Comparison of ENCODE assay signal across 21 cellular contexts in genomic region chr12:4412056-4412455, GRCh38. TPM values are rescaled to one million over a fixed set of nuclear protein-coding genes. Genes with fewer than 3 reads are reported as not detected.
A peak's percentile ranks its signal among the peaks of the same experiment; 100 is the strongest.
DNase-seq lines count a peak whose midpoint lies in the region; ATAC-seq and TF ChIP-seq lines count a peak whose summit lies in the region.
"Had no signal": no experiment of that assay in that cellular context is flagged by ENCODE, and none has a peak within 500 bp of the region (broad histone marks: within the 10 kb centered on the region; RNA-seq: fewer than 3 reads in every experiment).

No MANE protein-coding gene starts in this region.

- H3K4me1 ChIP-seq in mesendoderm (ENCODE audit: control insufficient read depth, low read depth, low read length) = no peaks in the 10 kb centered on the region
- H3K4me1 ChIP-seq: BE2C had no signal

- H3K23ac ChIP-seq in mesendoderm (ENCODE audit: low read length) = no peak overlapping the region

- H2AK5ac ChIP-seq in mesendoderm (ENCODE audit: low read length) = no peak overlapping the region

- H3K27ac Mint-ChIP-seq in type B pancreatic cell = peak overlapping the region; percentile 11
- H3K27ac Mint-ChIP-seq: CD14-positive monocyte; CD4-positive, alpha-beta memory T cell; CD8-positive, alpha-beta memory T cell had no signal

- no peaks in the 10 kb centered on the region for H3K79me2 ChIP-seq in mesendoderm (ENCODE audit: control insufficient read depth, insufficient read depth, low read length)

- H3K9ac ChIP-seq in mesendoderm (ENCODE audit: low read length) = no peak overlapping the region
- H3K9ac ChIP-seq: BLaER1 had no signal

- H3K18ac ChIP-seq in mesendoderm (ENCODE audit: low read length) = no peak overlapping the region

- no peak overlapping the region for H2BK15ac ChIP-seq in mesendoderm (replicated peaks; ENCODE audit: low read depth)

- no peak overlapping the region for H3K4me2 ChIP-seq in mesendoderm (ENCODE audit: low read length)
- H3K4me2 ChIP-seq: BLaER1 had no signal

- no peak overlapping the region for H3K4me3 Mint-ChIP-seq in type B pancreatic cell
- H3K4me3 Mint-ChIP-seq: CD14-positive monocyte; CD4-positive, alpha-beta memory T cell; CD4-positive, CD25-positive, alpha-beta regulatory T cell; CD8-positive, alpha-beta memory T cell had no signal

- no CpG with 5 or more reads among the region's 3 CpGs for WGBS in mesendoderm (ENCODE audit: extremely low coverage, insufficient coverage, low lambda C conversion rate)

- ATAC-seq in GM21528 (IDR thresholded peaks at IDR 0.05; ENCODE audit: low FRiP score, unreplicated experiment) = no peak

- no peaks in the 10 kb centered on the region for H3K27me3 ChIP-seq in mesendoderm (ENCODE audit: insufficient read depth, low read length, poor library complexity)
- H3K27me3 ChIP-seq: BLaER1 had no signal

- no peak overlapping the region for H3K4me3 ChIP-seq in mesendoderm (ENCODE audit: low read length)
- H3K4me3 ChIP-seq: BLaER1 had no signal

- no peaks in the 10 kb centered on the region for H3K9me3 Mint-ChIP-seq in type B pancreatic cell
- H3K9me3 Mint-ChIP-seq: CD4-positive, alpha-beta memory T cell; CD4-positive, CD25-positive, alpha-beta regulatory T cell; CD8-positive, alpha-beta memory T cell had no signal

- H3K36me3 ChIP-seq in mesendoderm (ENCODE audit: control insufficient read depth, insufficient read depth, low read length) = no peaks in the 10 kb centered on the region
- H3K36me3 ChIP-seq: BE2C, BLaER1 had no signal

- DNase-seq in RPMI7951 (ENCODE audit: low read depth) (peak; percentile 31), foreskin melanocyte (peak; percentile 59), type B pancreatic cell (ENCODE audit: extremely low spot score, unreplicated experiment) (no peak), mesendoderm (no peak), KG1 (lab: John Stamatoyannopoulos, UW) (no peak)
- DNase-seq: 8988T; ACHN; BE2C; C1 segment of cervical spinal cord; Caco-2; Calu3; CD4-positive, alpha-beta memory T cell; CD4-positive, CD25-positive, alpha-beta regulatory T cell; CD8-positive, alpha-beta memory T cell; DMS79 treated with DMSO at 0.1 percent for 48 hours; GF-D8 had no signal

- TF ChIP-seq CTCF in type B pancreatic cell (conservative IDR thresholded peaks at IDR 0.05) = no peak

- no peak overlapping the region for H4K5ac ChIP-seq in mesendoderm (ENCODE audit: low read length)

- H2BK120ac ChIP-seq in mesendoderm (ENCODE audit: low read depth, low read length) = no peak overlapping the region

- no peaks in the 10 kb centered on the region for H3K79me1 ChIP-seq in mesendoderm (ENCODE audit: low read length)

- no peak overlapping the region for H2BK5ac ChIP-seq in mesendoderm (ENCODE audit: low read length)

- H3K36me3 Mint-ChIP-seq in type B pancreatic cell = no peaks in the 10 kb centered on the region
- H3K36me3 Mint-ChIP-seq: CD14-positive monocyte; CD4-positive, alpha-beta memory T cell; CD4-positive, CD25-positive, alpha-beta regulatory T cell; CD8-positive, alpha-beta memory T cell had no signal

- H4K8ac ChIP-seq in mesendoderm (ENCODE audit: low read depth, low read length) = no peak overlapping the region

- H3K4me1 Mint-ChIP-seq in type B pancreatic cell (ENCODE audit: unreplicated experiment) = peaks cover 11% of the 10 kb centered on the region

- H3K4ac ChIP-seq in mesendoderm (ENCODE audit: low read depth, low read length) = no peak overlapping the region

- no peak overlapping the region for H3K56ac ChIP-seq in mesendoderm (ENCODE audit: low read length)

- no peak overlapping the region for H3K27ac ChIP-seq in mesendoderm (ENCODE audit: low read depth, low read length)
- H3K27ac ChIP-seq: BLaER1 had no signal

- H3K27me3 Mint-ChIP-seq in type B pancreatic cell = peaks cover 54% of the 10 kb centered on the region

RNA-seq across cellular contexts. Expression of gene FGF23, which starts 32.5 kb away (rescaled TPM):
- total RNA-seq in RPMI7951 (2014; rRNA removed; shearing (Covaris generic)) = not detected in 2 replicates
- total RNA-seq in type B pancreatic cell (ENCODE audit: low replicate concordance) = 0.10 TPM in 1 of 2 replicates, not detected in the other
- 0.21 TPM for polyA plus RNA-seq in mesendoderm (2013, experiment 1 of 2)
- polyA plus RNA-seq in mesendoderm (2013, experiment 2 of 2) = 0.22 TPM
- total RNA-seq: A673; Caco-2; Calu3; CD4-positive, alpha-beta memory T cell; CD4-positive, CD25-positive, alpha-beta regulatory T cell; CD8-positive, alpha-beta memory T cell had no signal
- polyA plus RNA-seq: AG04450; CD14-positive monocyte; CD4-positive, alpha-beta memory T cell; CD4-positive, CD25-positive, alpha-beta regulatory T cell; CD8-positive, alpha-beta memory T cell had no signal

RNA-seq across cellular contexts. Expression of gene FGF6, which starts 33.6 kb away (rescaled TPM):
- not detected in 2 replicates for total RNA-seq in RPMI7951 (2014; rRNA removed; shearing (Covaris generic))
- not detected in 2 replicates for total RNA-seq in type B pancreatic cell (ENCODE audit: low replicate concordance)
- polyA plus RNA-seq in mesendoderm (2013, experiment 1 of 2) = not detected
- not detected for polyA plus RNA-seq in mesendoderm (2013, experiment 2 of 2)
- total RNA-seq: A673; Caco-2; Calu3; CD4-positive, alpha-beta memory T cell; CD4-positive, CD25-positive, alpha-beta regulatory T cell; CD8-positive, alpha-beta memory T cell had no signal
- polyA plus RNA-seq: AG04450; CD14-positive monocyte; CD4-positive, alpha-beta memory T cell; CD4-positive, CD25-positive, alpha-beta regulatory T cell; CD8-positive, alpha-beta memory T cell had no signal

Comparison
In these comparisons a context has a peak if more than half of its experiments do, and no peak if none do; other contexts are left out.
1. DNase-seq: peak in RPMI7951 (single experiment) and foreskin melanocyte (single experiment); none in type B pancreatic cell (single experiment), mesendoderm (single experiment) and KG1 (single experiment).